ENCODE assay signal across 16 cellular contexts in genomic region chr3:177945999-177946398, GRCh38.
"Had no signal": no experiment of that assay in that cellular context is flagged by ENCODE, and none has a peak within 500 bp of the region (broad histone marks: within the 10 kb centered on the region; RNA-seq: fewer than 3 reads in every experiment).

No MANE protein-coding gene starts in this region.

- H3K36me3 Mint-ChIP-seq: brain had no signal

- H3K4me1 ChIP-seq: gastrocnemius medialis, uterus had no signal

- H3K36me3 ChIP-seq: gastrocnemius medialis, tibial nerve, uterus had no signal

- H3K4me3 Mint-ChIP-seq: activated naive CD8-positive, alpha-beta T cell treated with anti-CD3 and anti-CD28 coated beads, Interleukin-2, amount 10 ng/mL, durations not matched to agents 7 days and 5 days; brain; memory B cell; natural killer cell treated with Interleukin-12 subunit alpha and Interleukin-12 subunit beta and Interleukin-15 and Interleukin-18, amount 100 ng/mL, for 72 hours had no signal

- H3K27ac ChIP-seq: coronary artery, gastrocnemius medialis, tibial nerve, uterus had no signal

- DNase-seq: activated CD4-positive, alpha-beta T cell treated with anti-CD3 and anti-CD28 coated beads, Interleukin-2, amount 50 U/mL, for 4 hours; activated gamma-delta T cell treated with Interleukin-2 at 50 U/mL for 16 hours; activated naive CD8-positive, alpha-beta T cell treated with anti-CD3 and anti-CD28 coated beads, Interleukin-2, amount 10 ng/mL, durations not matched to agents 7 days and 5 days; anterior cingulate cortex; gastrocnemius medialis; posterior cingulate gyrus; stimulated activated CD4-positive, alpha-beta T cell treated with anti-CD3 and anti-CD28 coated beads, Interleukin-12 subunit alpha, Interleukin-12 subunit beta, amount 100 ng/mL, for 4 hours; stimulated activated CD4-positive, alpha-beta T cell treated with anti-CD3 and anti-CD28 coated beads, Interleukin-1b, Interleukin-23, amount 100 ng/mL, for 48 hours; stimulated activated naive CD8-positive, alpha-beta T cell treated with anti-CD3 and anti-CD28 coated beads, Interleukin-15, Interleukin-2, amounts not matched to agents 100 U/mL and 50 U/mL, for 24 hours; substantia nigra; uterus had no signal

- H3K27me3 Mint-ChIP-seq: activated naive CD8-positive, alpha-beta T cell treated with anti-CD3 and anti-CD28 coated beads, Interleukin-2, amount 10 ng/mL, durations not matched to agents 7 days and 5 days; brain; memory B cell; natural killer cell treated with Interleukin-12 subunit alpha and Interleukin-12 subunit beta and Interleukin-15 and Interleukin-18, amount 100 ng/mL, for 72 hours had no signal

- H3K4me3 ChIP-seq: coronary artery, gastrocnemius medialis, tibial nerve, uterus had no signal

- H3K9me3 Mint-ChIP-seq: memory B cell had no signal

- ATAC-seq: gastrocnemius medialis; natural killer cell treated with Interleukin-12 subunit alpha and Interleukin-12 subunit beta and Interleukin-15 and Interleukin-18, amount 100 ng/mL, for 72 hours; stimulated activated naive CD8-positive, alpha-beta T cell treated with anti-CD3 and anti-CD28 coated beads, Interleukin-15, Interleukin-2, amounts not matched to agents 100 U/mL and 50 U/mL, for 24 hours had no signal

- H3K27me3 ChIP-seq: gastrocnemius medialis, tibial nerve, uterus had no signal

- H3K9me3 ChIP-seq: gastrocnemius medialis, tibial nerve, uterus had no signal

- H3K27ac Mint-ChIP-seq: activated naive CD8-positive, alpha-beta T cell treated with anti-CD3 and anti-CD28 coated beads, Interleukin-2, amount 10 ng/mL, durations not matched to agents 7 days and 5 days; brain; memory B cell had no signal
